In the genomic region with DNA sequence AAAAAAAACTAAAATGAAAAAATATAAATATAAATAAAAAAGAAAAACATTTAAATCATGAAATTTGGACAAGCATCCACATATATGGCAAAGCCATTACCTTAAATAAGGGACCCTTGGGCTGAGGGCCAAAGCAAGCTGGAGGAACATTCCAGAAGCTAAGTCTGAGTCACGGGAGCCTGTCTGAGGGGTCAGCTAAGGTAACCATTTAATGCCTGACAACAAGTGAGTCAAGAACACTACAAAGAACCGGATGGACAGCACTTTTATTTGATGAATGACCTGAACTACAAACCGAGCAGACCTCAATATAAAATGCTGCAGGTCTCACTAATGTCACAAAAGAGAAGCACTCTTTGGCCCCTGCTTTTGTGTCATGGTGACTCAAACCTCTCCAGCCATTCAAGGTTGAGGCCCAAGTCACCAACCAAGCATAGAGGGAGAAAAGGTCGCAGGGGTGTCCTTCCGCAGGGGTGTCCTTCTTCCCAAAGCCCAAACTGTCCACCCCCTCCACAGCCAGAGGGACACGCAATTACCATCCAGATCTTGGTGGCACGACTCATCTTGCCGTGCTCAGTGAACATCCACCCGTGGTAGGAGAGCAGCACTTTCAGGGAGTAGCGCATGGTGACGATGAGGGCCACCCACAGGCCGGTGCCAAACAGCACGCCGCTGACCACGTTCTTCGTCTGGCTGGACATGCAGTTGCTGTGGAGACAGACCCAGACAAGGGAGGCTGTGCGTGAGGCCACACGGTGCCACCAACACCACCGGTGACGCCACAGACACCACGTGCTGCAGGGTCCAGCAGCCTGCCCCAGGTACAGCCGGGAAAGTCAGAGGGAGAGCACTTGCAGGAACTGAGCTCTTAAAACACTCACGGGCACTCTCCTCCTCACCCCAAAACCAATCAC, we compare ENCODE assay signal across 17 cellular contexts. TPM values are rescaled to one million over a fixed set of nuclear protein-coding genes. Genes with fewer than 3 reads are reported as not detected.
A peak's percentile ranks its signal among the peaks of the same experiment; 100 is the strongest.
DNase-seq lines count a peak whose midpoint lies in the region; ATAC-seq, FAIRE-seq and TF ChIP-seq lines count a peak whose summit lies in the region.
"Had no signal": no experiment of that assay in that cellular context is flagged by ENCODE, and none has a peak within 500 bp of the region (broad histone marks: within the 10 kb centered on the region; RNA-seq: fewer than 3 reads in every experiment).

No MANE protein-coding gene starts in this region.

- no peak overlapping the region for H3K27ac Mint-ChIP-seq in activated naive CD8-positive, alpha-beta T cell treated with anti-CD3 and anti-CD28 coated beads for 36 hours
- H3K27ac Mint-ChIP-seq: immature natural killer cell had no signal

- TF ChIP-seq CTCF in epithelial cell of proximal tubule (conservative IDR thresholded peaks at IDR 0.05; ENCODE audit: low read depth, low read length) (no peak), osteoblast (IDR thresholded peaks at IDR 0.05; ENCODE audit: extremely low read depth, low read depth, low read length) (no peak)

- H3K36me3 ChIP-seq in osteoblast (ENCODE audit: insufficient read depth, low read length) = peaks cover 43% of the 10 kb centered on the region
- H3K36me3 ChIP-seq: prostate gland had no signal

- H3K4me1 ChIP-seq in osteoblast (ENCODE audit: insufficient read depth, low read length) = peaks cover 7% of the 10 kb centered on the region
- H3K4me1 ChIP-seq: prostate gland had no signal

- H3K9me3 ChIP-seq in osteoblast (ENCODE audit: low read depth, low read length) = no peaks in the 10 kb centered on the region
- H3K9me3 ChIP-seq: mucosa of descending colon, prostate gland had no signal

- no peaks in the 10 kb centered on the region for H3K27me3 ChIP-seq in osteoblast (ENCODE audit: insufficient read depth, low read length)

- no peaks in the 10 kb centered on the region for H3K4me1 Mint-ChIP-seq in activated naive CD8-positive, alpha-beta T cell treated with anti-CD3 and anti-CD28 coated beads for 36 hours
- H3K4me1 Mint-ChIP-seq: CD4-positive, CD25-positive, alpha-beta regulatory T cell had no signal

- no peak overlapping the region for H3K4me3 Mint-ChIP-seq in activated naive CD8-positive, alpha-beta T cell treated with anti-CD3 and anti-CD28 coated beads for 36 hours
- H3K4me3 Mint-ChIP-seq: CD4-positive, CD25-positive, alpha-beta regulatory T cell; immature natural killer cell had no signal

- H3K79me2 ChIP-seq in osteoblast (ENCODE audit: insufficient read depth, low read length) = peaks cover 11% of the 10 kb centered on the region

- no peaks in the 10 kb centered on the region for H3K9me3 Mint-ChIP-seq in activated naive CD8-positive, alpha-beta T cell treated with anti-CD3 and anti-CD28 coated beads for 36 hours
- H3K9me3 Mint-ChIP-seq: CD4-positive, CD25-positive, alpha-beta regulatory T cell; immature natural killer cell had no signal

- DNase-seq in AG20443 (ENCODE audit: low spot score) = peak; percentile 62
- peak; percentile 23 for DNase-seq in RCC 7860 (ENCODE audit: low spot score)
- DNase-seq in epithelial cell of proximal tubule (ENCODE audit: low read depth) = peak; percentile 19
- peak; percentile 91 for DNase-seq in osteoblast (ENCODE audit: insufficient read length, low spot score, missing footprints)
- no peak for DNase-seq in hypothalamus (lab: John Stamatoyannopoulos, UW)
- DNase-seq in SHP77 treated with DMSO at 0.1 percent for 48 hours (lab: John Stamatoyannopoulos, UW) = no peak
- no peak for DNase-seq in activated naive CD8-positive, alpha-beta T cell treated with anti-CD3 and anti-CD28 coated beads for 36 hours
- DNase-seq: activated CD4-positive, CD25-positive, alpha-beta regulatory T cell; CD4-positive, CD25-positive, alpha-beta regulatory T cell; GDM1; immature natural killer cell; mucosa of descending colon; NCI-H2029 treated with DMSO at 0.1 percent for 48 hours; stimulated activated CD4-positive, alpha-beta T cell treated with anti-CD3 and anti-CD28 coated beads, Interleukin-2, amount 100 ng/mL, for 48 hours; stimulated activated naive CD4-positive, alpha-beta T cell had no signal

- no peaks in the 10 kb centered on the region for H3K27me3 Mint-ChIP-seq in activated naive CD8-positive, alpha-beta T cell treated with anti-CD3 and anti-CD28 coated beads for 36 hours
- H3K27me3 Mint-ChIP-seq: CD4-positive, CD25-positive, alpha-beta regulatory T cell had no signal

- peak overlapping the region; percentile 63 for H3K27ac ChIP-seq in osteoblast (ENCODE audit: low read depth, low read length)
- H3K27ac ChIP-seq: prostate gland had no signal

- no peak for FAIRE-seq in RCC 7860 (lab: Jason Lieb, UNC)

- no peak for ATAC-seq in HG02884 (IDR thresholded peaks at IDR 0.05; ENCODE audit: unreplicated experiment)
- ATAC-seq: mucosa of descending colon had no signal

- H2AFZ ChIP-seq in osteoblast (ENCODE audit: low read length) = no peak overlapping the region

- peak overlapping the region; percentile 9 for H3K4me2 ChIP-seq in osteoblast (ENCODE audit: insufficient read depth, low read length)

- no peaks in the 10 kb centered on the region for H3K36me3 Mint-ChIP-seq in activated naive CD8-positive, alpha-beta T cell treated with anti-CD3 and anti-CD28 coated beads for 36 hours

- peaks cover 8% of the 10 kb centered on the region for H4K20me1 ChIP-seq in osteoblast (ENCODE audit: insufficient read depth, low read length)

- no peak overlapping the region for H3K4me3 ChIP-seq in epithelial cell of proximal tubule (ENCODE audit: low read depth, low read length)
- H3K4me3 ChIP-seq in osteoblast (ENCODE audit: insufficient read depth, low read length) = no peak overlapping the region
- H3K4me3 ChIP-seq: mucosa of descending colon, prostate gland had no signal

RNA-seq across cellular contexts. Expression of gene CPT1A, which starts 34.5 kb away (rescaled TPM):
- total RNA-seq in epithelial cell of proximal tubule (6.7 and 10.2 TPM in 2 replicates), osteoblast (29.3 and 30.4 TPM in 2 replicates)
- total RNA-seq in activated naive CD8-positive, alpha-beta T cell treated with anti-CD3 and anti-CD28 coated beads for 36 hours = 10 to 100 TPM; 12.8 to 15.4 TPM

RNA-seq across cellular contexts. Expression of gene TESMIN, which starts 55.9 kb away (rescaled TPM):
- total RNA-seq in epithelial cell of proximal tubule (7.5 and 8.2 TPM in 2 replicates), osteoblast (not detected in 2 replicates)
- total RNA-seq in activated naive CD8-positive, alpha-beta T cell treated with anti-CD3 and anti-CD28 coated beads for 36 hours = 1 to 10 TPM; 2.2 to 3.2 TPM

Comparison
In these comparisons a context has a peak if more than half of its experiments do, and no peak if none do; other contexts are left out.
1. DNase-seq: peak in AG20443 (single experiment), RCC 7860 (single experiment), epithelial cell of proximal tubule (single experiment) and osteoblast (single experiment); none in hypothalamus (0 of 51), SHP77 treated with DMSO at 0.1 percent for 48 hours (single experiment) and activated naive CD8-positive, alpha-beta T cell treated with anti-CD3 and anti-CD28 coated beads for 36 hours (single experiment).